In the genomic region with DNA sequence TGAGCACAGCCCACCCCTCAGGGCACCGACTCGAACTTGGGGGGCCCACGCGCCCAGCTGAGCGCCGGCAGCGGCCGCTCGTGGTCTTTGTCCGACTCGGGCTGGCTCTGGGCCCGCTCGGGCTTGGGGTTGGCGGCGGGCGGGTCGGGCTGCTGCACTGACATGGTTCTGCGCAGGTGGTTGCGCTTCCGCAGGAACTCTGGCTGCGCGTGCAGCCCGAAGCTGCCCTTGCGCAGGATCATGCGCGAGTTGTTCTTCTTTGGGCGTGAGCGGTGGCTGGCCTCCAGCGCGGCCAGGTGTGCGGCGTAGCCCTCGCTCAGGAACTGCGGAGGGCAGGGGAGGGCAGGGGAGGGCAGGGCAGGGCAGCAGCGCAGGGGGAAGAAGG, we compare ENCODE assay signal across 9 cellular contexts. TPM values are rescaled to one million over a fixed set of nuclear protein-coding genes. Genes with fewer than 3 reads are reported as not detected.
DNase-seq lines count a peak whose midpoint lies in the region; ATAC-seq and TF ChIP-seq lines count a peak whose summit lies in the region.
"Had no signal": no experiment of that assay in that cellular context is flagged by ENCODE, and none has a peak within 500 bp of the region (broad histone marks: within the 10 kb centered on the region; RNA-seq: fewer than 3 reads in every experiment).

No MANE protein-coding gene starts in this region.

- H3K9me3 ChIP-seq in effector memory CD4-positive, alpha-beta T cell (ENCODE audit: control insufficient read depth, low read length), result no peaks in the 10 kb centered on the region
- H3K9me3 ChIP-seq in prostate gland, result no peaks in the 10 kb centered on the region
- H3K9me3 ChIP-seq: neutrophil had no signal

- H3K36me3 Mint-ChIP-seq in neural crest cell (ENCODE audit: low read depth), result no peaks in the 10 kb centered on the region

- intact Hi-C loops in prostate gland (cut with DNase I), result no loop called here

- no peak for ATAC-seq in HG03439 (IDR thresholded peaks at IDR 0.05; ENCODE audit: unreplicated experiment)

- peak overlapping the region; percentile 69 for H3K27ac ChIP-seq in RWPE1
- H3K27ac ChIP-seq in effector memory CD4-positive, alpha-beta T cell (ENCODE audit: insufficient read depth, low read length, poor library complexity, severe bottlenecking), result no peak overlapping the region
- no peak overlapping the region for H3K27ac ChIP-seq in prostate gland
- H3K27ac ChIP-seq: neutrophil had no signal

- H3K27me3 Mint-ChIP-seq in neural crest cell (ENCODE audit: low read depth), result peaks cover 14% of the 10 kb centered on the region

- peaks cover 48% of the 10 kb centered on the region for H3K4me1 Mint-ChIP-seq in neural crest cell

- H3K27me3 ChIP-seq in effector memory CD4-positive, alpha-beta T cell (replicated peaks; ENCODE audit: control insufficient read depth, insufficient read depth, low read length, poor library complexity, severe bottlenecking), result no peaks in the 10 kb centered on the region
- no peaks in the 10 kb centered on the region for H3K27me3 ChIP-seq in prostate gland (replicated peaks; ENCODE audit: insufficient read depth)

- H3K4me3 Mint-ChIP-seq in neural crest cell, result no peak overlapping the region

- no peak for TF ChIP-seq CTCF in RWPE1 (conservative IDR thresholded peaks at IDR 0.05; ENCODE audit: low read depth)
- TF ChIP-seq CTCF in neural crest cell (conservative IDR thresholded peaks at IDR 0.05), result no peak
- no peak for TF ChIP-seq CTCF in prostate gland (IDR thresholded peaks at IDR 0.05)

- H3K9me3 Mint-ChIP-seq in neural crest cell, result no peaks in the 10 kb centered on the region

- peak; percentile 42 for DNase-seq in COLO668 (lab: John Stamatoyannopoulos, UW; ENCODE audit: unreplicated experiment)
- DNase-seq in RWPE1 (ENCODE audit: low spot score), result no peak
- DNase-seq in effector memory CD4-positive, alpha-beta T cell, result no peak
- peak; percentile 23 for DNase-seq in neural crest cell (ENCODE audit: low read depth, low spot score)
- DNase-seq in hippocampal formation (lab: John Stamatoyannopoulos, UW), result no peak
- DNase-seq in cerebellar cortex (ENCODE audit: low spot score), result no peak
- no peak for DNase-seq in prostate gland (ENCODE audit: low spot score)

- TF ChIP-seq POLR2A in prostate gland (IDR thresholded peaks at IDR 0.05), result no peak

- no CpG with 5 or more reads among the region's 35 CpGs for WGBS in prostate gland

- no peak overlapping the region for H3K27ac Mint-ChIP-seq in neural crest cell (ENCODE audit: unreplicated experiment)

- H3K36me3 ChIP-seq in effector memory CD4-positive, alpha-beta T cell (ENCODE audit: control insufficient read depth, insufficient read depth, low read length), result no peaks in the 10 kb centered on the region
- H3K36me3 ChIP-seq in prostate gland, result no peaks in the 10 kb centered on the region
- H3K36me3 ChIP-seq: neutrophil had no signal

- POLR2A ChIA-PET in RWPE1 (lab: Yijun Ruan, JAX; ENCODE audit: low non-redundant PET), result no interaction called here

- peaks cover 6% of the 10 kb centered on the region for H3K4me1 ChIP-seq in effector memory CD4-positive, alpha-beta T cell (ENCODE audit: control insufficient read depth, insufficient read depth, low read length, poor library complexity, severe bottlenecking)
- H3K4me1 ChIP-seq in prostate gland (replicated peaks), result no peaks in the 10 kb centered on the region

- CTCF ChIA-PET in RWPE1 (lab: Yijun Ruan, JAX), result no interaction called here

- H3K4me3 ChIP-seq in effector memory CD4-positive, alpha-beta T cell (ENCODE audit: insufficient read depth, low read depth, low read length, poor library complexity, severe bottlenecking), result peak overlapping the region; percentile 41
- H3K4me3 ChIP-seq in prostate gland, result peak overlapping the region in 1 of 2 donors; percentile 1

RNA-seq across cellular contexts. Expression of gene PIMREG, which starts 11.1 kb away (rescaled TPM):
- total RNA-seq in neural crest cell (115 and 120 TPM in 2 replicates), prostate gland (1 to 10 TPM in 1 of 2 donors, under 1 TPM in 1; 0.45 to 4.9 TPM)

RNA-seq across cellular contexts. Expression of gene AIPL1, which starts 20.4 kb away (rescaled TPM):
- total RNA-seq in neural crest cell, result not detected in 2 replicates
- not detected for total RNA-seq in prostate gland

Comparison
In these comparisons a context has a peak if more than half of its experiments do, and no peak if none do; other contexts are left out.
1. DNase-seq: peak in COLO668 (single experiment) and neural crest cell (single experiment); none in RWPE1 (single experiment), effector memory CD4-positive, alpha-beta T cell (0 of 3), hippocampal formation (0 of 2), cerebellar cortex (single experiment) and prostate gland (single experiment).
2. RNA of gene PIMREG, which starts 11.1 kb away (total RNA-seq): 115 to 120 TPM in neural crest cell; 0.45 to 4.9 TPM in prostate gland; every median in the first group is over 10 times any median in the second.